1 cellular context compared by ENCODE assay signal in the genomic region with DNA sequence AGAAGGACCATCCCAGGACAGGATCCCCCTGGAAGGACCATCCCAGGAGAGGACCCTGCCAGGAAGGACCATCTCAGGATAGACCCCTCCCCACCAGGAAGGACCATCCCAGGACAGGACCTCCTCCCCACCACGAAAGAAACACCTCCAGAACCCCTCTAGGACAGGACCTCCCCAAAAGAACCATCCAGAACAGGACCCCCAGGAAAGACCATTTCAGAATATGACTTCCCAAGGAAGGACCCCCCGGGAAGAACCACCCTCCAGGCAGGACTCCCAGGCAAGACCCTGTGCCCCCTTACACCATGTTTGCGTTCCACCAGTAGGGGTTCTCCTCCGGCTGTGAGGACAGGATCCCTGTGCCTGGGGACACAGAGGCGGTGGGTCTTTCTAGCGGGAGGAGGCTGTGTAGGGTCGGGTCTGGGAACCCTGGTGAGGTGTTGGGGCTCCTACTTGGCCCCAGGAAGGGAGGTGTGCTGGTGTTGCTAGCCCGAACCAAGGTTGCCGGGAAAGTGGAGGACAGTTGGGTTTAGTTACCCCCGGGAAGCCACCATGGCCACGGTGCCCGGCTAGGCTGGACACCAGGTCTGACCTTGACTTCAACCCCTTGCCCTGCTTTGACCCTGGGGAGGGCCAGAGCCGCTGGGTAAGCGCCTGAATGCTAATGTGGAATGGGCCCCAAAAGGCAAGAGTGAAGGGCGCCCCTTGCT.
TF ChIP-seq lines count a peak whose summit lies in the region.

No MANE protein-coding gene starts in this region.

TF ChIP-seq in HCT116, 20 proteins besides CTCF, POLR2A, EP300 and RAD21:
- TF ChIP-seq SRF (IDR thresholded peaks at IDR 0.05; ENCODE audit: low read depth) = no peak
- TF ChIP-seq ZFX (IDR thresholded peaks at IDR 0.05) = no peak
- TF ChIP-seq CEBPB (IDR thresholded peaks at IDR 0.05; ENCODE audit: low read depth) = no peak
- TF ChIP-seq, protein P1, sequence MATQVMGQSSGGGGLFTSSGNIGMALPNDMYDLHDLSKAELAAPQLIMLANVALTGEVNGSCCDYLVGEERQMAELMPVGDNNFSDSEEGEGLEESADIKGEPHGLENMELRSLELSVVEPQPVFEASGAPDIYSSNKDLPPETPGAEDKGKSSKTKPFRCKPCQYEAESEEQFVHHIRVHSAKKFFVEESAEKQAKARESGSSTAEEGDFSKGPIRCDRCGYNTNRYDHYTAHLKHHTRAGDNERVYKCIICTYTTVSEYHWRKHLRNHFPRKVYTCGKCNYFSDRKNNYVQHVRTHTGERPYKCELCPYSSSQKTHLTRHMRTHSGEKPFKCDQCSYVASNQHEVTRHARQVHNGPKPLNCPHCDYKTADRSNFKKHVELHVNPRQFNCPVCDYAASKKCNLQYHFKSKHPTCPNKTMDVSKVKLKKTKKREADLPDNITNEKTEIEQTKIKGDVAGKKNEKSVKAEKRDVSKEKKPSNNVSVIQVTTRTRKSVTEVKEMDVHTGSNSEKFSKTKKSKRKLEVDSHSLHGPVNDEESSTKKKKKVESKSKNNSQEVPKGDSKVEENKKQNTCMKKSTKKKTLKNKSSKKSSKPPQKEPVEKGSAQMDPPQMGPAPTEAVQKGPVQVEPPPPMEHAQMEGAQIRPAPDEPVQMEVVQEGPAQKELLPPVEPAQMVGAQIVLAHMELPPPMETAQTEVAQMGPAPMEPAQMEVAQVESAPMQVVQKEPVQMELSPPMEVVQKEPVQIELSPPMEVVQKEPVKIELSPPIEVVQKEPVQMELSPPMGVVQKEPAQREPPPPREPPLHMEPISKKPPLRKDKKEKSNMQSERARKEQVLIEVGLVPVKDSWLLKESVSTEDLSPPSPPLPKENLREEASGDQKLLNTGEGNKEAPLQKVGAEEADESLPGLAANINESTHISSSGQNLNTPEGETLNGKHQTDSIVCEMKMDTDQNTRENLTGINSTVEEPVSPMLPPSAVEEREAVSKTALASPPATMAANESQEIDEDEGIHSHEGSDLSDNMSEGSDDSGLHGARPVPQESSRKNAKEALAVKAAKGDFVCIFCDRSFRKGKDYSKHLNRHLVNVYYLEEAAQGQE (IDR thresholded peaks at IDR 0.05; ENCODE audit: low read depth) = no peak
- no peak for TF ChIP-seq EGR1 (IDR thresholded peaks at IDR 0.05; ENCODE audit: low read depth)
- TF ChIP-seq, protein P2, sequence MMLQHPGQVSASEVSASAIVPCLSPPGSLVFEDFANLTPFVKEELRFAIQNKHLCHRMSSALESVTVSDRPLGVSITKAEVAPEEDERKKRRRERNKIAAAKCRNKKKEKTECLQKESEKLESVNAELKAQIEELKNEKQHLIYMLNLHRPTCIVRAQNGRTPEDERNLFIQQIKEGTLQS (IDR thresholded peaks at IDR 0.05) = no peak
- TF ChIP-seq SIN3A (IDR thresholded peaks at IDR 0.05; ENCODE audit: low read depth) = no peak
- no peak for TF ChIP-seq ZNF274 (IDR thresholded peaks at IDR 0.05; ENCODE audit: low read depth, low read length)
- TF ChIP-seq, protein P3, sequence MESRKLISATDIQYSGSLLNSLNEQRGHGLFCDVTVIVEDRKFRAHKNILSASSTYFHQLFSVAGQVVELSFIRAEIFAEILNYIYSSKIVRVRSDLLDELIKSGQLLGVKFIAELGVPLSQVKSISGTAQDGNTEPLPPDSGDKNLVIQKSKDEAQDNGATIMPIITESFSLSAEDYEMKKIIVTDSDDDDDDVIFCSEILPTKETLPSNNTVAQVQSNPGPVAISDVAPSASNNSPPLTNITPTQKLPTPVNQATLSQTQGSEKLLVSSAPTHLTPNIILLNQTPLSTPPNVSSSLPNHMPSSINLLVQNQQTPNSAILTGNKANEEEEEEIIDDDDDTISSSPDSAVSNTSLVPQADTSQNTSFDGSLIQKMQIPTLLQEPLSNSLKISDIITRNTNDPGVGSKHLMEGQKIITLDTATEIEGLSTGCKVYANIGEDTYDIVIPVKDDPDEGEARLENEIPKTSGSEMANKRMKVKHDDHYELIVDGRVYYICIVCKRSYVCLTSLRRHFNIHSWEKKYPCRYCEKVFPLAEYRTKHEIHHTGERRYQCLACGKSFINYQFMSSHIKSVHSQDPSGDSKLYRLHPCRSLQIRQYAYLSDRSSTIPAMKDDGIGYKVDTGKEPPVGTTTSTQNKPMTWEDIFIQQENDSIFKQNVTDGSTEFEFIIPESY (IDR thresholded peaks at IDR 0.05; ENCODE audit: extremely low read depth, insufficient replicate concordance, low read length) = no peak
- no peak for TF ChIP-seq TCF7L2 (IDR thresholded peaks at IDR 0.05; ENCODE audit: borderline replicate concordance, extremely low read depth, insufficient read depth, insufficient read length)
- TF ChIP-seq, protein P4, sequence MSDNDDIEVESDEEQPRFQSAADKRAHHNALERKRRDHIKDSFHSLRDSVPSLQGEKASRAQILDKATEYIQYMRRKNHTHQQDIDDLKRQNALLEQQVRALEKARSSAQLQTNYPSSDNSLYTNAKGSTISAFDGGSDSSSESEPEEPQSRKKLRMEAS (IDR thresholded peaks at IDR 0.05) = no peak
- TF ChIP-seq FOSL1 (IDR thresholded peaks at IDR 0.05; ENCODE audit: low read depth) = no peak
- no peak for TF ChIP-seq EZH2 (IDR thresholded peaks at IDR 0.05)
- TF ChIP-seq JUND (IDR thresholded peaks at IDR 0.05) = no peak
